18 cellular contexts compared by ENCODE assay signal in the genomic region with DNA sequence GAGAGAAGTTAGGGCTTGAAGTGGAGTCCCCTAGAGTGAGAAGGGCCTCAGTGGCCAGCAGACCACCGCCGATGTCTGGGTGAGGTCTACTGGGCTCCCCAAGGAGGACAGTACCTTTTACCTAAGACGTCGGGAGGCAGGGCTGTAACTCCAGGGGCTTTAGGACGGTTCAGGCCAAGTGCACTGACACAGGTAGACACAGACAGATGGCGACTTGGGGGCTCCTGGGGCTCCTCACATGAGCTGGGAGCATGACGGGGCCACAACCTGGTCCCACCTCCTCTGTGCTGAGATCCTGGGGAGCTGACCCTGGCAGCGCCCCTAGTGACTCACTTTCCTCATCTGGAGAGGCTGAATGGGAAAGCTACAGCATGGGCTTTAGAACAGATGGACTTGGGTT. TPM values are rescaled to one million over a fixed set of nuclear protein-coding genes. Genes with fewer than 3 reads are reported as not detected.
DNase-seq lines count a peak whose midpoint lies in the region; ATAC-seq, FAIRE-seq and TF ChIP-seq lines count a peak whose summit lies in the region.
"Had no signal": no experiment of that assay in that cellular context is flagged by ENCODE, and none has a peak within 500 bp of the region (broad histone marks: within the 10 kb centered on the region; RNA-seq: fewer than 3 reads in every experiment).

No MANE protein-coding gene starts in this region.

- POLR2A ChIA-PET in K562 (lab: Yijun Ruan, JAX): interaction anchor here (0.6 to 1.2 kb wide), 4 partner anchors 10 to 996 kb away, joined by 3 to 4 read pairs (median 3); no protein-coding TSS in a partner anchor

- in situ Hi-C loops in K562 (cut with MboI): no loop called here

- no peaks in the 10 kb centered on the region for H4K20me1 ChIP-seq in K562 (replicated peaks; ENCODE audit: control insufficient read depth, insufficient read depth, low read length)
- H4K20me1 ChIP-seq: BLaER1 treated with 17β-estradiol and CSF1 and Interleukin-3, amounts not matched to agents 10 nM and 100 nM had no signal

- CTCF ChIA-PET in K562 (lab: Yijun Ruan, JAX; ENCODE audit: low intra/inter-chr PET ratio): no interaction called here

- BruUV-seq in K562 (replicated peaks; lab: Mats Ljungman, UMichigan): no TSS peak

- H3K4me3 Mint-ChIP-seq in activated T-cell treated with anti-CD3 and anti-CD28 coated beads, Interleukin-2, amount 50 U/mL, for 24 hours: no peak overlapping the region
- no peak overlapping the region for H3K4me3 Mint-ChIP-seq in activated T-cell treated with anti-CD3 and anti-CD28 coated beads, Interleukin-2, amount 50 U/mL, for 4 hours
- H3K4me3 Mint-ChIP-seq: B cell; CD8-positive, alpha-beta T cell had no signal

- H3K4me1 ChIP-seq in K562 (replicated peaks in 1 of 2; ENCODE audit: control insufficient read depth in 2 of 2, insufficient read depth in 2 of 2, low read length in 2 of 2): peaks cover 15 to 36% of the 10 kb centered on the region in 2 experiments; a peak in 4 of 5 replicates
- H3K4me1 ChIP-seq: HAP-1 had no signal

- no peaks in the 10 kb centered on the region for H3K9me3 Mint-ChIP-seq in activated T-cell treated with anti-CD3 and anti-CD28 coated beads, Interleukin-2, amount 50 U/mL, for 24 hours
- no peaks in the 10 kb centered on the region for H3K9me3 Mint-ChIP-seq in activated T-cell treated with anti-CD3 and anti-CD28 coated beads, Interleukin-2, amount 50 U/mL, for 4 hours
- H3K9me3 Mint-ChIP-seq: CD8-positive, alpha-beta T cell had no signal

- no peaks in the 10 kb centered on the region for H3K9me3 ChIP-seq in K562 (replicated peaks; ENCODE audit: control insufficient read depth, insufficient read depth, low read depth, low read length)
- H3K9me3 ChIP-seq: BLaER1 treated with 17β-estradiol and CSF1 and Interleukin-3, amounts not matched to agents 10 nM and 100 nM; HAP-1 had no signal

- peak overlapping the region; percentile 64 for H2AFZ ChIP-seq in K562 (ENCODE audit: low read depth, low read length)

- no peak overlapping the region for H3K4me2 ChIP-seq in K562 (ENCODE audit: insufficient read depth, low read length)

- H3K9me1 ChIP-seq in K562 (ENCODE audit: control insufficient read depth, insufficient read depth, low read length): no peaks in the 10 kb centered on the region

- H3K27ac ChIP-seq in K562 (ENCODE audit: extremely low read depth, low read depth, low read length): no peak overlapping the region
- H3K27ac ChIP-seq: BLaER1 treated with 17β-estradiol and CSF1 and Interleukin-3, amounts not matched to agents 10 nM and 100 nM had no signal

- FAIRE-seq in K562 (lab: Jason Lieb, UNC): peak; percentile 52
- FAIRE-seq: G401.6, GM12891, GM19239, H1 had no signal

- WGBS in K562 (ENCODE audit: insufficient coverage, low coverage, missing lambda C conversion rate): 53% methylated on average over 8 of the region's 8 CpGs

- no peak for TF ChIP-seq POLR2A in K562 (conservative IDR thresholded peaks at IDR 0.05)

- no peak; a peak in 1 of 6 replicates for TF ChIP-seq CTCF in K562 (IDR thresholded peaks at IDR 0.05 in 2 of 3, conservative IDR thresholded peaks at IDR 0.05 in 1 of 3; ENCODE audit: insufficient read depth in 2 of 3, low read depth in 1 of 3, low read length in 3 of 3)

- H3K27ac Mint-ChIP-seq in activated T-cell treated with anti-CD3 and anti-CD28 coated beads, Interleukin-2, amount 50 U/mL, for 24 hours: no peak overlapping the region
- H3K27ac Mint-ChIP-seq: B cell; CD8-positive, alpha-beta T cell had no signal

- intact Hi-C loops in K562 (cut with micrococcal nuclease): no loop called here
- intact Hi-C loops in sciatic nerve (cut with DNase I): no loop called here

- no peaks in the 10 kb centered on the region for H3K27me3 Mint-ChIP-seq in activated T-cell treated with anti-CD3 and anti-CD28 coated beads, Interleukin-2, amount 50 U/mL, for 24 hours
- H3K27me3 Mint-ChIP-seq in activated T-cell treated with anti-CD3 and anti-CD28 coated beads, Interleukin-2, amount 50 U/mL, for 4 hours (ENCODE audit: low read depth): no peaks in the 10 kb centered on the region
- H3K27me3 Mint-ChIP-seq: B cell had no signal

- H3K36me3 ChIP-seq in K562 (ENCODE audit: control insufficient read depth, insufficient read depth, low read length): no peaks in the 10 kb centered on the region
- H3K36me3 ChIP-seq: BLaER1 treated with 17β-estradiol and CSF1 and Interleukin-3, amounts not matched to agents 10 nM and 100 nM; HAP-1 had no signal

- H3K27me3 ChIP-seq in K562 (ENCODE audit: control insufficient read depth in 2 of 2, insufficient read depth in 2 of 2, low read length in 2 of 2): no peaks in the 10 kb centered on the region
- H3K27me3 ChIP-seq: BLaER1 treated with 17β-estradiol and CSF1 and Interleukin-3, amounts not matched to agents 10 nM and 100 nM had no signal

- H3K4me1 Mint-ChIP-seq in activated T-cell treated with anti-CD3 and anti-CD28 coated beads, Interleukin-2, amount 50 U/mL, for 24 hours (ENCODE audit: low read depth): peaks cover 6% of the 10 kb centered on the region
- H3K4me1 Mint-ChIP-seq in activated T-cell treated with anti-CD3 and anti-CD28 coated beads, Interleukin-2, amount 50 U/mL, for 4 hours (ENCODE audit: low read depth): peaks cover 7% of the 10 kb centered on the region

- TF ChIP-seq RAD21 in K562 (CRISPR knock-in tag; conservative IDR thresholded peaks at IDR 0.05 in 1 of 2, IDR thresholded peaks at IDR 0.05 in 1 of 2): no peak

- ATAC-seq in activated T-cell treated with anti-CD3 and anti-CD28 coated beads, Interleukin-2, amount 50 U/mL, for 4 hours: no peak
- ATAC-seq in K562: no peak
- ATAC-seq in sciatic nerve: no peak
- ATAC-seq: CD8-positive, alpha-beta T cell had no signal

- H3K79me2 ChIP-seq in K562 (ENCODE audit: control insufficient read depth, insufficient read depth, low read length): peaks cover 2% of the 10 kb centered on the region; the same call in 2 of the 3 replicates

- peak overlapping the region in 1 of 2 experiments; percentile 29; a peak in 1 of 4 replicates for H3K9ac ChIP-seq in K562 (ENCODE audit: insufficient read depth in 1 of 2, low read depth in 2 of 2, low read length in 2 of 2)
- H3K9ac ChIP-seq: BLaER1 treated with 17β-estradiol and CSF1 and Interleukin-3, amounts not matched to agents 10 nM and 100 nM had no signal

- peak; percentile 21 for DNase-seq in activated T-cell treated with anti-CD3 and anti-CD28 coated beads, Interleukin-2, amount 50 U/mL, for 24 hours
- no peak for DNase-seq in activated T-cell treated with anti-CD3 and anti-CD28 coated beads, Interleukin-2, amount 50 U/mL, for 4 hours
- peak in 1 of 4 experiments; percentile 30 for DNase-seq in K562 (ENCODE audit: extremely low read depth in 1 of 4, low spot score in 3 of 4)
- DNase-seq in sciatic nerve (ENCODE audit: low spot score): peak; percentile 33
- peak; percentile 29 for DNase-seq in ureter (ENCODE audit: low spot score)
- no peak for DNase-seq in SK-N-DZ (ENCODE audit: low spot score)
- no peak for DNase-seq in amniotic stem cell (lab: John Stamatoyannopoulos, UW)
- DNase-seq: 8988T; Calu3; CD8-positive, alpha-beta T cell; IMR-90 had no signal

- no peak for TF ChIP-seq EP300 in K562 (IDR thresholded peaks at IDR 0.05; ENCODE audit: low read length)

- no peaks in the 10 kb centered on the region for H3K36me3 Mint-ChIP-seq in activated T-cell treated with anti-CD3 and anti-CD28 coated beads, Interleukin-2, amount 50 U/mL, for 24 hours (ENCODE audit: low read depth)
- H3K36me3 Mint-ChIP-seq in activated T-cell treated with anti-CD3 and anti-CD28 coated beads, Interleukin-2, amount 50 U/mL, for 4 hours (ENCODE audit: insufficient read depth): no peaks in the 10 kb centered on the region
- H3K36me3 Mint-ChIP-seq: CD8-positive, alpha-beta T cell had no signal

- H3K4me3 ChIP-seq in K562: no peak overlapping the region
- H3K4me3 ChIP-seq: BLaER1 treated with 17β-estradiol and CSF1 and Interleukin-3, amounts not matched to agents 10 nM and 100 nM; HAP-1 had no signal

RNA-seq across cellular contexts. Expression of a gene that starts 4.6 kb away (rescaled TPM):
- total RNA-seq in activated T-cell treated with anti-CD3 and anti-CD28 coated beads, Interleukin-2, amount 50 U/mL, for 4 hours: 10 to 100 TPM; 30.0 to 35.1 (median 30.4) TPM
- 9.9 and 40.2 TPM in 2 replicates for total RNA-seq in K562 (2011; cell fraction: chromatin; rRNA removed; ENCODE audit: low replicate concordance)
- total RNA-seq in K562 (2011; cell fraction: nucleolus; rRNA removed): 75.5 and 100 TPM in 2 replicates
- 30.5 and 32.2 TPM in 2 replicates for total RNA-seq in K562 (2011; cell fraction: nucleoplasm; rRNA removed)
- 112 and 115 TPM in 2 replicates for total RNA-seq in K562 (2014; rRNA removed)
- 3.2 and 5.0 TPM in 2 replicates for total RNA-seq in K562 (2014; rRNA removed; fragmentation: Illumina TruSeq; extraction: Trizol)
- 18.5 and 21.3 TPM in 2 replicates for total RNA-seq in K562 (2015; rRNA removed; fragmentation: Illumina TruSeq; extraction: Trizol)
- 79.9 and 82.9 TPM in 2 replicates for total RNA-seq in K562 (2021)
- polyA plus RNA-seq in K562 (2011; rRNA removed): 13.7 and 19.5 TPM in 2 replicates
- 22.6 and 106 TPM in 2 replicates for polyA plus RNA-seq in K562 (2011; cell fraction: cytosol; rRNA removed)
- polyA plus RNA-seq in K562 (2011; cell fraction: nucleus; rRNA removed): 73.7 and 157 TPM in 2 replicates
- polyA plus RNA-seq in K562 (2012): 39.2 and 59.3 TPM in 2 replicates
- 4.0 and 11.3 TPM in 2 replicates for polyA plus RNA-seq in K562 (2014; fragmentation: Illumina TruSeq; extraction: Trizol)
- 1 to 10 TPM in 1 of 2 experiments, under 1 TPM in 1; 0.41 to 1.4 TPM for polyA plus RNA-seq in K562 (2014; fragmentation: Nextera tagmentation; extraction: Ambion mirVana)
- polyA plus RNA-seq in K562 (2014; rRNA removed): 89.4 and 98.3 TPM in 2 replicates
- 1.0 and 2.8 TPM in 2 replicates for polyA minus RNA-seq in K562 (2011; rRNA and poly(A)+ RNA removed)
- polyA minus RNA-seq in K562 (2011; cell fraction: cytosol; rRNA and poly(A)+ RNA removed): 9.5 and 13.7 TPM in 2 replicates
- 17.2 and 17.6 TPM in 2 replicates for polyA minus RNA-seq in K562 (2011; cell fraction: nucleus; rRNA and poly(A)+ RNA removed)
- total RNA-seq in sciatic nerve: 13.0 TPM
- total RNA-seq in ureter: 34.6 TPM
- 32.1 and 37.4 TPM in 2 replicates for polyA plus RNA-seq in SK-N-DZ (2014; cell fraction: cytosol; rRNA removed)
- 116 and 123 TPM in 2 replicates for polyA plus RNA-seq in SK-N-DZ (2014; cell fraction: nucleus; rRNA removed)

RNA-seq across cellular contexts. Expression of a gene that starts 29.7 kb away (rescaled TPM):
- 100 to 1,000 TPM; 269 to 284 (median 271) TPM for total RNA-seq in activated T-cell treated with anti-CD3 and anti-CD28 coated beads, Interleukin-2, amount 50 U/mL, for 4 hours
- total RNA-seq in K562 (2011; cell fraction: chromatin; rRNA removed; ENCODE audit: low replicate concordance): 126 and 193 TPM in 2 replicates
- 95.3 and 108 TPM in 2 replicates for total RNA-seq in K562 (2011; cell fraction: nucleolus; rRNA removed)
- 134 and 160 TPM in 2 replicates for total RNA-seq in K562 (2011; cell fraction: nucleoplasm; rRNA removed)
- 188 and 201 TPM in 2 replicates for total RNA-seq in K562 (2014; rRNA removed)
- total RNA-seq in K562 (2014; rRNA removed; fragmentation: Illumina TruSeq; extraction: Trizol): 450 and 500 TPM in 2 replicates
- total RNA-seq in K562 (2015; rRNA removed; fragmentation: Illumina TruSeq; extraction: Trizol): 331 and 336 TPM in 2 replicates
- total RNA-seq in K562 (2021): 398 and 422 TPM in 2 replicates
- 139 and 166 TPM in 2 replicates for polyA plus RNA-seq in K562 (2011; rRNA removed)
- 67.4 and 154 TPM in 2 replicates for polyA plus RNA-seq in K562 (2011; cell fraction: cytosol; rRNA removed)
- 117 and 202 TPM in 2 replicates for polyA plus RNA-seq in K562 (2011; cell fraction: nucleus; rRNA removed)
- 354 and 375 TPM in 2 replicates for polyA plus RNA-seq in K562 (2012)
- 379 and 424 TPM in 2 replicates for polyA plus RNA-seq in K562 (2014; fragmentation: Illumina TruSeq; extraction: Trizol)
- polyA plus RNA-seq in K562 (2014; fragmentation: Nextera tagmentation; extraction: Ambion mirVana): 100 to 1,000 TPM; 208 to 250 TPM
- polyA plus RNA-seq in K562 (2014; rRNA removed): 198 and 219 TPM in 2 replicates
- 177 and 198 TPM in 2 replicates for polyA minus RNA-seq in K562 (2011; rRNA and poly(A)+ RNA removed)
- polyA minus RNA-seq in K562 (2011; cell fraction: cytosol; rRNA and poly(A)+ RNA removed): 116 and 122 TPM in 2 replicates
- polyA minus RNA-seq in K562 (2011; cell fraction: nucleus; rRNA and poly(A)+ RNA removed): 47.5 and 87.7 TPM in 2 replicates
- 120 TPM for total RNA-seq in sciatic nerve
- total RNA-seq in ureter: 124 TPM
- 283 and 329 TPM in 2 replicates for polyA plus RNA-seq in SK-N-DZ (2014; cell fraction: cytosol; rRNA removed)
- 217 and 226 TPM in 2 replicates for polyA plus RNA-seq in SK-N-DZ (2014; cell fraction: nucleus; rRNA removed)

Comparison
In these comparisons a context has a peak if more than half of its experiments do, and no peak if none do; other contexts are left out.
1. DNase-seq: peak in activated T-cell treated with anti-CD3 and anti-CD28 coated beads, Interleukin-2, amount 50 U/mL, for 24 hours (single experiment), sciatic nerve (single experiment) and ureter (single experiment); none in activated T-cell treated with anti-CD3 and anti-CD28 coated beads, Interleukin-2, amount 50 U/mL, for 4 hours (single experiment), SK-N-DZ (single experiment) and amniotic stem cell (single experiment).